Comparison of ENCODE assay signal across 19 cellular contexts in genomic region chr11:77196961-77197360, GRCh38.
"Had no signal": no experiment of that assay in that cellular context is flagged by ENCODE, and none has a peak within 500 bp of the region (broad histone marks: within the 10 kb centered on the region; RNA-seq: fewer than 3 reads in every experiment).

No MANE protein-coding gene starts in this region.

- H3K9me3 Mint-ChIP-seq: activated naive CD8-positive, alpha-beta T cell treated with anti-CD3 and anti-CD28 coated beads, Interleukin-2, amount 50 U/mL, for 24 hours; central memory CD8-positive, alpha-beta T cell; immature natural killer cell; natural killer cell; stimulated activated naive CD8-positive, alpha-beta T cell treated with anti-CD3 and anti-CD28 coated beads, Interleukin-15, Interleukin-2, amounts not matched to agents 100 ng/mL and 50 ng/mL, for 24 hours had no signal

- H3K4me3 Mint-ChIP-seq: activated naive CD8-positive, alpha-beta T cell treated with anti-CD3 and anti-CD28 coated beads, Interleukin-2, amount 50 U/mL, for 24 hours; central memory CD8-positive, alpha-beta T cell; immature natural killer cell; natural killer cell; stimulated activated naive CD8-positive, alpha-beta T cell treated with anti-CD3 and anti-CD28 coated beads, Interleukin-15, Interleukin-2, amounts not matched to agents 100 ng/mL and 50 ng/mL, for 24 hours had no signal

- H3K27ac Mint-ChIP-seq: activated naive CD8-positive, alpha-beta T cell treated with anti-CD3 and anti-CD28 coated beads, Interleukin-2, amount 50 U/mL, for 24 hours; immature natural killer cell; natural killer cell; stimulated activated naive CD8-positive, alpha-beta T cell treated with anti-CD3 and anti-CD28 coated beads, Interleukin-15, Interleukin-2, amounts not matched to agents 100 ng/mL and 50 ng/mL, for 24 hours had no signal

- H3K36me3 Mint-ChIP-seq: immature natural killer cell, natural killer cell had no signal

- H3K4me1 Mint-ChIP-seq: immature natural killer cell, natural killer cell had no signal

- H3K27ac ChIP-seq: brain microvascular endothelial cell, gastrocnemius medialis, heart left ventricle, parathyroid adenoma, suprapubic skin, transverse colon, vagina, WERI-Rb-1 had no signal

- H3K27me3 Mint-ChIP-seq: activated naive CD8-positive, alpha-beta T cell treated with anti-CD3 and anti-CD28 coated beads, Interleukin-2, amount 50 U/mL, for 24 hours; stimulated activated naive CD8-positive, alpha-beta T cell treated with anti-CD3 and anti-CD28 coated beads, Interleukin-15, Interleukin-2, amounts not matched to agents 100 ng/mL and 50 ng/mL, for 24 hours had no signal

- H3K4me1 ChIP-seq: parathyroid adenoma, suprapubic skin, vagina had no signal

- H3K4me3 ChIP-seq: gastrocnemius medialis, heart left ventricle, suprapubic skin, transverse colon, vagina had no signal

- H3K36me3 ChIP-seq: brain microvascular endothelial cell, gastrocnemius medialis, suprapubic skin, transverse colon, vagina had no signal

- ATAC-seq: activated naive CD8-positive, alpha-beta T cell treated with anti-CD3 and anti-CD28 coated beads, Interleukin-2, amount 50 U/mL, for 24 hours; esophagus mucosa; gastrocnemius medialis; heart left ventricle; natural killer cell had no signal

- DNase-seq: activated CD4-positive, alpha-beta T cell treated with anti-CD3 and anti-CD28 coated beads, Interleukin-2, amount 50 U/mL, for 4 hours; activated naive CD8-positive, alpha-beta T cell treated with anti-CD3 and anti-CD28 coated beads, Interleukin-2, amount 50 U/mL, for 24 hours; brain microvascular endothelial cell; cortex of kidney; effector CD4-positive, alpha-beta T cell; immature natural killer cell; mesendoderm; natural killer cell; SW 1271; transverse colon; WERI-Rb-1 had no signal

- H3K9me3 ChIP-seq: gastrocnemius medialis, heart left ventricle, suprapubic skin, transverse colon, vagina had no signal

- H3K27me3 ChIP-seq: brain microvascular endothelial cell, gastrocnemius medialis, heart left ventricle, suprapubic skin, transverse colon, vagina had no signal
